8 cellular contexts compared by ENCODE assay signal in genomic region chr11:96242191-96242845, GRCh38.
DNase-seq lines count a peak whose midpoint lies in the region; FAIRE-seq and TF ChIP-seq lines count a peak whose summit lies in the region.

No MANE protein-coding gene starts in this region.

- no peaks in the 10 kb centered on the region for H3K36me3 Mint-ChIP-seq in Caco-2 (ENCODE audit: insufficient read depth, unreplicated experiment)

- TF ChIP-seq POLR2A in GM12891 (IDR thresholded peaks at IDR 0.05; ENCODE audit: low read depth, low read length): no peak

- H3K27me3 Mint-ChIP-seq in Caco-2 (ENCODE audit: insufficient read depth, unreplicated experiment): no peaks in the 10 kb centered on the region

- CTCF ChIA-PET in Caco-2 (lab: Charles Lee): interaction anchor here (0.6 to 3.3 kb wide), 4 partner anchors 97 to 1274 kb away, joined by 3 to 58 read pairs (median 8); partner anchors contain the start of gene MAML2

- H3K9ac ChIP-seq in endocrine pancreas (ENCODE audit: control insufficient read depth, insufficient read depth, low read length) (no peak overlapping the region), parathyroid adenoma (no peak overlapping the region)

- no peaks in the 10 kb centered on the region for H3K9me3 Mint-ChIP-seq in Caco-2 (ENCODE audit: unreplicated experiment)

- no peak overlapping the region for H2AFZ ChIP-seq in parathyroid adenoma

- no peak overlapping the region for H3K27ac ChIP-seq in parathyroid adenoma

- H3K4me1 Mint-ChIP-seq in Caco-2 (ENCODE audit: low read depth, unreplicated experiment): peaks cover 15% of the 10 kb centered on the region

- H3K36me3 ChIP-seq in Caco-2 (ENCODE audit: control insufficient read depth, insufficient read depth, low read length) (no peaks in the 10 kb centered on the region), endocrine pancreas (ENCODE audit: control insufficient read depth, insufficient read depth, low read length) (no peaks in the 10 kb centered on the region), parathyroid adenoma (ENCODE audit: control insufficient read depth, insufficient read depth, low read length) (no peaks in the 10 kb centered on the region)

- H3K4me2 ChIP-seq in parathyroid adenoma (ENCODE audit: low read length): peak overlapping the region; percentile 41

- H3K4me3 ChIP-seq in Caco-2 (ENCODE audit: low read depth, low read length) (peak overlapping the region; percentile 38), endocrine pancreas (ENCODE audit: control insufficient read depth, insufficient read depth, low read length) (peak overlapping the region; percentile 75), parathyroid adenoma (ENCODE audit: low read depth, low read length) (no peak overlapping the region)

- no peak for DNase-seq in Caco-2
- peak; percentile 47 for DNase-seq in NOMO-1 treated with DMSO at 0.1 percent for 48 hours (lab: John Stamatoyannopoulos, UW; ENCODE audit: unreplicated experiment)
- no peak for DNase-seq in GM12891 (ENCODE audit: insufficient read length, low spot score)
- no peak for DNase-seq in iPS-NIHi11 (ENCODE audit: low spot score)
- DNase-seq in SK-N-DZ (ENCODE audit: low spot score): no peak
- no peak for DNase-seq in iPS-NIHi7 (ENCODE audit: extremely low spot score)

- peaks cover 46% of the 10 kb centered on the region for H3K4me1 ChIP-seq in Caco-2
- H3K4me1 ChIP-seq in endocrine pancreas (ENCODE audit: control insufficient read depth, insufficient read depth, low read length): peaks cover 21% of the 10 kb centered on the region
- peaks cover 10% of the 10 kb centered on the region for H3K4me1 ChIP-seq in parathyroid adenoma

- H3K27ac Mint-ChIP-seq in Caco-2 (ENCODE audit: unreplicated experiment): peak overlapping the region; percentile 88

- no peaks in the 10 kb centered on the region for H3K79me2 ChIP-seq in parathyroid adenoma

- no TSS peak for BruUV-seq in Caco-2 (replicated peaks; lab: Mats Ljungman, UMichigan)

- intact Hi-C loops in Caco-2 (cut with micrococcal nuclease; ENCODE audit: unreplicated experiment): loop anchor here (5.0 kb wide), 2 partner anchors 320 to 340 kb away; partner anchors contain the start of gene MTMR2

- H3K4me3 Mint-ChIP-seq in Caco-2 (ENCODE audit: unreplicated experiment): peak overlapping the region; percentile 74

- FAIRE-seq in GM12891 (lab: Jason Lieb, UNC): no peak

- TF ChIP-seq CTCF in Caco-2 (IDR thresholded peaks at IDR 0.05; ENCODE audit: insufficient read depth in 1 of 2, low read depth in 1 of 2, low read length in 1 of 2, severe bottlenecking in 1 of 2, unreplicated experiment in 1 of 2) (no peak), parathyroid adenoma (IDR thresholded peaks at IDR 0.05) (no peak)

- POLR2A ChIA-PET in Caco-2 (lab: Charles Lee): interaction anchor here (0.6 to 1.5 kb wide), 5 partner anchors 42 to 451 kb away, joined by 3 to 16 read pairs (median 6); partner anchors contain the start of genes CCDC82 and JRKL

- H3K27me3 ChIP-seq in Caco-2 (replicated peaks; ENCODE audit: control insufficient read depth, insufficient read depth, low read length) (no peaks in the 10 kb centered on the region), endocrine pancreas (ENCODE audit: control insufficient read depth, insufficient read depth, low read length) (no peaks in the 10 kb centered on the region), parathyroid adenoma (ENCODE audit: control insufficient read depth, insufficient read depth, low read length) (no peaks in the 10 kb centered on the region)

- no peaks in the 10 kb centered on the region for H3K9me3 ChIP-seq in Caco-2
- H3K9me3 ChIP-seq in endocrine pancreas (ENCODE audit: control insufficient read depth, low read length): no peaks in the 10 kb centered on the region
- no peaks in the 10 kb centered on the region for H3K9me3 ChIP-seq in parathyroid adenoma (ENCODE audit: control insufficient read depth, low read length)

TF ChIP-seq in GM12891, 5 proteins besides CTCF, POLR2A, EP300 and RAD21:
- TF ChIP-seq SPI1 (IDR thresholded peaks at IDR 0.05; ENCODE audit: low read depth, low read length) (no peak), PAX5 (IDR thresholded peaks at IDR 0.05; ENCODE audit: insufficient read depth, low read length, severe bottlenecking) (no peak), TAF1 (IDR thresholded peaks at IDR 0.05; ENCODE audit: low read depth, low read length) (no peak), POLR2AphosphoS5 (IDR thresholded peaks at IDR 0.05; ENCODE audit: low read depth, low read length) (no peak), POU2F2 (IDR thresholded peaks at IDR 0.05; ENCODE audit: low read depth, low read length) (no peak)
